Comparison of ENCODE assay signal across 28 cellular contexts in genomic region chr16:54009464-54010176, GRCh38.
"Had no signal": no experiment of that assay in that cellular context is flagged by ENCODE, and none has a peak within 500 bp of the region (broad histone marks: within the 10 kb centered on the region; RNA-seq: fewer than 3 reads in every experiment).

No MANE protein-coding gene starts in this region.

- H3K9me3 ChIP-seq: upper lobe of right lung had no signal

- H2AFZ ChIP-seq: hepatocyte had no signal

- FAIRE-seq: endothelial cell of umbilical vein, kidney had no signal

- H3K4me1 ChIP-seq: esophagus muscularis mucosa, gastroesophageal sphincter, left lung, sigmoid colon, tibial nerve, upper lobe of right lung, uterus had no signal

- H3K27me3 ChIP-seq: esophagus muscularis mucosa, foreskin keratinocyte, gastroesophageal sphincter, heart left ventricle, hepatocyte, left lung, sigmoid colon, tibial nerve, upper lobe of right lung, uterus had no signal

- H3K79me2 ChIP-seq: hepatocyte had no signal

- H3K4me3 ChIP-seq: coronary artery, esophagus muscularis mucosa, gastroesophageal sphincter, heart left ventricle, hepatocyte, left lung, psoas muscle, sigmoid colon, thoracic aorta, tibial nerve, upper lobe of right lung, uterus had no signal

- ATAC-seq: foreskin keratinocyte; gastroesophageal sphincter; heart left ventricle; left lung; naive thymus-derived CD8-positive, alpha-beta T cell; psoas muscle; right cardiac atrium; stimulated activated memory B cell treated with anti-CD40 and anti-IgM and Interleukin-4, amounts not matched to agents 10 μg/mL and 1 μg/mL and 100 μg/mL, for 72 hours; stimulated activated naive CD8-positive, alpha-beta T cell treated with anti-CD3 and anti-CD28 coated beads, Interleukin-15, Interleukin-2, amounts not matched to agents 100 U/mL and 50 U/mL, for 24 hours; upper lobe of right lung had no signal

- H3K27ac ChIP-seq: coronary artery, esophagus muscularis mucosa, foreskin keratinocyte, gastroesophageal sphincter, heart left ventricle, hepatocyte, left lung, psoas muscle, sigmoid colon, thoracic aorta, tibial nerve, upper lobe of right lung, uterus had no signal

- H3K36me3 ChIP-seq: esophagus muscularis mucosa, heart left ventricle, left lung, sigmoid colon, thoracic aorta, upper lobe of right lung, uterus had no signal

- DNase-seq: dermis blood vessel endothelial cell; effector memory CD4-positive, alpha-beta T cell; foreskin keratinocyte; heart left ventricle; kidney; left lung; mesenchymal stem cell; midbrain; naive thymus-derived CD8-positive, alpha-beta T cell; nephron progenitor cell; nucleus accumbens; posterior cingulate gyrus; psoas muscle; right cardiac atrium; sigmoid colon; stimulated activated CD4-positive, alpha-beta T cell treated with anti-CD3 and anti-CD28 coated beads, Interleukin-2, amount 100 ng/mL, for 24 hours; stimulated activated CD4-positive, alpha-beta T cell treated with anti-CD3 and anti-CD28 coated beads, Interleukin-4, amount 100 ng/mL, for 4 hours; stimulated activated naive CD8-positive, alpha-beta T cell treated with anti-CD3 and anti-CD28 coated beads, Interleukin-15, Interleukin-2, amounts not matched to agents 100 U/mL and 50 U/mL, for 24 hours; upper lobe of right lung; uterus had no signal

- H3K4me2 ChIP-seq: hepatocyte had no signal
